ENCODE assay signal across 1 cellular context in the genomic region with DNA sequence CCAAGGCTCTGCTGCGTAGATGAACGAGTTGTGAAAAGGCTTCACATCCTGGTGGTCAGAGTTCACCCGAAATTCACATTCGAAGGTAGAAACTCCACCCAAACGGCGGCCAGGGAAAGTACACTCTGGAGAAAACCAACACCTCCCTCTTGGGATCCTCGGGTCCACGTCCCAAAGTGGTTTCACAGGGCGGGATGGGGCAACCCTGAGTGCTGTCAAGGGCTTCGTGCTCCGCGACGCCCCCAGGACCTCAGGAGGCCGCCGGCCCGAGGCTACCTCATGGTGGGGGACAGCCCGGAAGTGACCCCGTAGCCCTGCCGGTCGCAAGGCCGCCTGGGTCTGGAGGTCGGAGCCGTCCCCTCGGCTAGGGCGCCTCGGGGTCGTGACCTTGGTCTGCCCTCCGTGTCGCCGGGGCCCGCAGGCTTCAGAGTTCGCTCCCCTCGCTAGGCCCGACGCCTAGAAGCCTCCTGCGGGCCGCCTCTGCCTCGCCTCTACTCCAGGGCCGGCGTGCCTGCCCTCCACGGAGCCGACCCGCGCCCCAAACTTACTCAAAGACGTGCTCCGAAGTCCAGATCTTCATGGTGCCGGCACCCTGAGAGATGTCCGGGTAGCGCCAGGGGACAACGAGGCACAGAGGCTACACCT.
A peak's percentile ranks its signal among the peaks of the same experiment; 100 is the strongest.
TF ChIP-seq lines count a peak whose summit lies in the region.

A gene (minus strand): TSS at position 636 of the 645 bp plus-strand sequence. CDS start 56 bp downstream, at position 580.

TF ChIP-seq in K562, 482 proteins besides CTCF, POLR2A, EP300 and RAD21 (continued from another document and continues in another):
- TF ChIP-seq, protein P1, sequence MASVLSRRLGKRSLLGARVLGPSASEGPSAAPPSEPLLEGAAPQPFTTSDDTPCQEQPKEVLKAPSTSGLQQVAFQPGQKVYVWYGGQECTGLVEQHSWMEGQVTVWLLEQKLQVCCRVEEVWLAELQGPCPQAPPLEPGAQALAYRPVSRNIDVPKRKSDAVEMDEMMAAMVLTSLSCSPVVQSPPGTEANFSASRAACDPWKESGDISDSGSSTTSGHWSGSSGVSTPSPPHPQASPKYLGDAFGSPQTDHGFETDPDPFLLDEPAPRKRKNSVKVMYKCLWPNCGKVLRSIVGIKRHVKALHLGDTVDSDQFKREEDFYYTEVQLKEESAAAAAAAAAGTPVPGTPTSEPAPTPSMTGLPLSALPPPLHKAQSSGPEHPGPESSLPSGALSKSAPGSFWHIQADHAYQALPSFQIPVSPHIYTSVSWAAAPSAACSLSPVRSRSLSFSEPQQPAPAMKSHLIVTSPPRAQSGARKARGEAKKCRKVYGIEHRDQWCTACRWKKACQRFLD (CRISPR knock-in tag; IDR thresholded peaks at IDR 0.05) = 0 out of 2 replicates have a peak, but pooled peaks have one; percentile 4
- TF ChIP-seq, protein P2, sequence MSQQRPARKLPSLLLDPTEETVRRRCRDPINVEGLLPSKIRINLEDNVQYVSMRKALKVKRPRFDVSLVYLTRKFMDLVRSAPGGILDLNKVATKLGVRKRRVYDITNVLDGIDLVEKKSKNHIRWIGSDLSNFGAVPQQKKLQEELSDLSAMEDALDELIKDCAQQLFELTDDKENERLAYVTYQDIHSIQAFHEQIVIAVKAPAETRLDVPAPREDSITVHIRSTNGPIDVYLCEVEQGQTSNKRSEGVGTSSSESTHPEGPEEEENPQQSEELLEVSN (IDR thresholded peaks at IDR 0.05; ENCODE audit: borderline replicate concordance in 1 of 2, extremely low read depth in 1 of 2, insufficient read depth in 1 of 2, insufficient read length in 1 of 2, low read depth in 1 of 2, low read length in 1 of 2, poor library complexity in 1 of 2, severe bottlenecking in 1 of 2) = peak; percentile 82 to 84
- TF ChIP-seq, protein P3, sequence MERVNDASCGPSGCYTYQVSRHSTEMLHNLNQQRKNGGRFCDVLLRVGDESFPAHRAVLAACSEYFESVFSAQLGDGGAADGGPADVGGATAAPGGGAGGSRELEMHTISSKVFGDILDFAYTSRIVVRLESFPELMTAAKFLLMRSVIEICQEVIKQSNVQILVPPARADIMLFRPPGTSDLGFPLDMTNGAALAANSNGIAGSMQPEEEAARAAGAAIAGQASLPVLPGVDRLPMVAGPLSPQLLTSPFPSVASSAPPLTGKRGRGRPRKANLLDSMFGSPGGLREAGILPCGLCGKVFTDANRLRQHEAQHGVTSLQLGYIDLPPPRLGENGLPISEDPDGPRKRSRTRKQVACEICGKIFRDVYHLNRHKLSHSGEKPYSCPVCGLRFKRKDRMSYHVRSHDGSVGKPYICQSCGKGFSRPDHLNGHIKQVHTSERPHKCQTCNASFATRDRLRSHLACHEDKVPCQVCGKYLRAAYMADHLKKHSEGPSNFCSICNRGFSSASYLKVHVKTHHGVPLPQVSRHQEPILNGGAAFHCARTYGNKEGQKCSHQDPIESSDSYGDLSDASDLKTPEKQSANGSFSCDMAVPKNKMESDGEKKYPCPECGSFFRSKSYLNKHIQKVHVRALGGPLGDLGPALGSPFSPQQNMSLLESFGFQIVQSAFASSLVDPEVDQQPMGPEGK (CRISPR knock-in tag; IDR thresholded peaks at IDR 0.05; ENCODE audit: borderline replicate concordance) = no peak
- TF ChIP-seq ZNF76 (CRISPR knock-in tag; IDR thresholded peaks at IDR 0.05; ENCODE audit: borderline replicate concordance) (no peak), SRSF1 (IDR thresholded peaks at IDR 0.05; ENCODE audit: low read depth, low read length) (no peak), SAP30 (IDR thresholded peaks at IDR 0.05; ENCODE audit: borderline replicate concordance, insufficient read depth, low read depth, low read length, poor library complexity, severe bottlenecking) (no peak), BRF1 (IDR thresholded peaks at IDR 0.05; ENCODE audit: borderline replicate concordance, extremely low read depth, insufficient read length) (no peak), TEAD2 (tag; IDR thresholded peaks at IDR 0.05) (no peak), COPS2 (conservative IDR thresholded peaks at IDR 0.05) (no peak), NR3C1 (CRISPR knock-in tag; IDR thresholded peaks at IDR 0.05) (peak; percentile 28; the same call in 1 of the 2 replicates), ZNF165 (CRISPR knock-in tag; IDR thresholded peaks at IDR 0.05; ENCODE audit: borderline replicate concordance) (no peak), FOXJ2 (tag; IDR thresholded peaks at IDR 0.05) (no peak), KAT8 (IDR thresholded peaks at IDR 0.05; ENCODE audit: low read depth) (no peak), RBM17 (IDR thresholded peaks at IDR 0.05; ENCODE audit: borderline replicate concordance, low read depth, low read length) (no peak), TBL1XR1 (IDR thresholded peaks at IDR 0.05; ENCODE audit: low read length in 2 of 2) (no peak), ETV6 (IDR thresholded peaks at IDR 0.05; ENCODE audit: borderline replicate concordance in 1 of 2, low read depth in 2 of 2, low read length in 1 of 2) (no peak), ETV6 (CRISPR knock-in tag; IDR thresholded peaks at IDR 0.05; ENCODE audit: borderline replicate concordance) (0 out of 2 replicates have a peak, but pooled peaks have one; percentile 79), ZBTB17 (CRISPR knock-in tag; IDR thresholded peaks at IDR 0.05) (0 out of 2 replicates have a peak, but pooled peaks have one; percentile 17), HDAC3 (IDR thresholded peaks at IDR 0.05; ENCODE audit: borderline replicate concordance, partially characterized antibody) (no peak), MECOM (CRISPR knock-in tag; IDR thresholded peaks at IDR 0.05) (peak; percentile 45; the same call in 1 of the 2 replicates), BHLHE40 (IDR thresholded peaks at IDR 0.05; ENCODE audit: low read length) (no peak)
- TF ChIP-seq, protein P4, sequence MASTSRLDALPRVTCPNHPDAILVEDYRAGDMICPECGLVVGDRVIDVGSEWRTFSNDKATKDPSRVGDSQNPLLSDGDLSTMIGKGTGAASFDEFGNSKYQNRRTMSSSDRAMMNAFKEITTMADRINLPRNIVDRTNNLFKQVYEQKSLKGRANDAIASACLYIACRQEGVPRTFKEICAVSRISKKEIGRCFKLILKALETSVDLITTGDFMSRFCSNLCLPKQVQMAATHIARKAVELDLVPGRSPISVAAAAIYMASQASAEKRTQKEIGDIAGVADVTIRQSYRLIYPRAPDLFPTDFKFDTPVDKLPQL (IDR thresholded peaks at IDR 0.05; ENCODE audit: extremely low read depth, insufficient read length) = no peak
- TF ChIP-seq, protein P5, sequence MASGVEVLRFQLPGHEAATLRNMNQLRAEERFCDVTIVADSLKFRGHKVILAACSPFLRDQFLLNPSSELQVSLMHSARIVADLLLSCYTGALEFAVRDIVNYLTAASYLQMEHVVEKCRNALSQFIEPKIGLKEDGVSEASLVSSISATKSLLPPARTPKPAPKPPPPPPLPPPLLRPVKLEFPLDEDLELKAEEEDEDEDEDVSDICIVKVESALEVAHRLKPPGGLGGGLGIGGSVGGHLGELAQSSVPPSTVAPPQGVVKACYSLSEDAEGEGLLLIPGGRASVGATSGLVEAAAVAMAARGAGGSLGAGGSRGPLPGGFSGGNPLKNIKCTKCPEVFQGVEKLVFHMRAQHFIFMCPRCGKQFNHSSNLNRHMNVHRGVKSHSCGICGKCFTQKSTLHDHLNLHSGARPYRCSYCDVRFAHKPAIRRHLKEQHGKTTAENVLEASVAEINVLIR (CRISPR knock-in tag; IDR thresholded peaks at IDR 0.05) = no peak
- TF ChIP-seq, protein P6, sequence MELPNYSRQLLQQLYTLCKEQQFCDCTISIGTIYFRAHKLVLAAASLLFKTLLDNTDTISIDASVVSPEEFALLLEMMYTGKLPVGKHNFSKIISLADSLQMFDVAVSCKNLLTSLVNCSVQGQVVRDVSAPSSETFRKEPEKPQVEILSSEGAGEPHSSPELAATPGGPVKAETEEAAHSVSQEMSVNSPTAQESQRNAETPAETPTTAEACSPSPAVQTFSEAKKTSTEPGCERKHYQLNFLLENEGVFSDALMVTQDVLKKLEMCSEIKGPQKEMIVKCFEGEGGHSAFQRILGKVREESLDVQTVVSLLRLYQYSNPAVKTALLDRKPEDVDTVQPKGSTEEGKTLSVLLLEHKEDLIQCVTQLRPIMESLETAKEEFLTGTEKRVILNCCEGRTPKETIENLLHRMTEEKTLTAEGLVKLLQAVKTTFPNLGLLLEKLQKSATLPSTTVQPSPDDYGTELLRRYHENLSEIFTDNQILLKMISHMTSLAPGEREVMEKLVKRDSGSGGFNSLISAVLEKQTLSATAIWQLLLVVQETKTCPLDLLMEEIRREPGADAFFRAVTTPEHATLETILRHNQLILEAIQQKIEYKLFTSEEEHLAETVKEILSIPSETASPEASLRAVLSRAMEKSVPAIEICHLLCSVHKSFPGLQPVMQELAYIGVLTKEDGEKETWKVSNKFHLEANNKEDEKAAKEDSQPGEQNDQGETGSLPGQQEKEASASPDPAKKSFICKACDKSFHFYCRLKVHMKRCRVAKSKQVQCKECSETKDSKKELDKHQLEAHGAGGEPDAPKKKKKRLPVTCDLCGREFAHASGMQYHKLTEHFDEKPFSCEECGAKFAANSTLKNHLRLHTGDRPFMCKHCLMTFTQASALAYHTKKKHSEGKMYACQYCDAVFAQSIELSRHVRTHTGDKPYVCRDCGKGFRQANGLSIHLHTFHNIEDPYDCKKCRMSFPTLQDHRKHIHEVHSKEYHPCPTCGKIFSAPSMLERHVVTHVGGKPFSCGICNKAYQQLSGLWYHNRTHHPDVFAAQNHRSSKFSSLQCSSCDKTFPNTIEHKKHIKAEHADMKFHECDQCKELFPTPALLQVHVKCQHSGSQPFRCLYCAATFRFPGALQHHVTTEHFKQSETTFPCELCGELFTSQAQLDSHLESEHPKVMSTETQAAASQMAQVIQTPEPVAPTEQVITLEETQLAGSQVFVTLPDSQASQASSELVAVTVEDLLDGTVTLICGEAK (IDR thresholded peaks at IDR 0.05) = peak; percentile 45; the same call in 1 of the 2 replicates
- TF ChIP-seq, protein P6 (CRISPR knock-in tag; IDR thresholded peaks at IDR 0.05) = no peak
- TF ChIP-seq, protein P7, sequence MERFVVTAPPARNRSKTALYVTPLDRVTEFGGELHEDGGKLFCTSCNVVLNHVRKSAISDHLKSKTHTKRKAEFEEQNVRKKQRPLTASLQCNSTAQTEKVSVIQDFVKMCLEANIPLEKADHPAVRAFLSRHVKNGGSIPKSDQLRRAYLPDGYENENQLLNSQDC (CRISPR knock-in tag; IDR thresholded peaks at IDR 0.05) = no peak
- TF ChIP-seq, protein P8, sequence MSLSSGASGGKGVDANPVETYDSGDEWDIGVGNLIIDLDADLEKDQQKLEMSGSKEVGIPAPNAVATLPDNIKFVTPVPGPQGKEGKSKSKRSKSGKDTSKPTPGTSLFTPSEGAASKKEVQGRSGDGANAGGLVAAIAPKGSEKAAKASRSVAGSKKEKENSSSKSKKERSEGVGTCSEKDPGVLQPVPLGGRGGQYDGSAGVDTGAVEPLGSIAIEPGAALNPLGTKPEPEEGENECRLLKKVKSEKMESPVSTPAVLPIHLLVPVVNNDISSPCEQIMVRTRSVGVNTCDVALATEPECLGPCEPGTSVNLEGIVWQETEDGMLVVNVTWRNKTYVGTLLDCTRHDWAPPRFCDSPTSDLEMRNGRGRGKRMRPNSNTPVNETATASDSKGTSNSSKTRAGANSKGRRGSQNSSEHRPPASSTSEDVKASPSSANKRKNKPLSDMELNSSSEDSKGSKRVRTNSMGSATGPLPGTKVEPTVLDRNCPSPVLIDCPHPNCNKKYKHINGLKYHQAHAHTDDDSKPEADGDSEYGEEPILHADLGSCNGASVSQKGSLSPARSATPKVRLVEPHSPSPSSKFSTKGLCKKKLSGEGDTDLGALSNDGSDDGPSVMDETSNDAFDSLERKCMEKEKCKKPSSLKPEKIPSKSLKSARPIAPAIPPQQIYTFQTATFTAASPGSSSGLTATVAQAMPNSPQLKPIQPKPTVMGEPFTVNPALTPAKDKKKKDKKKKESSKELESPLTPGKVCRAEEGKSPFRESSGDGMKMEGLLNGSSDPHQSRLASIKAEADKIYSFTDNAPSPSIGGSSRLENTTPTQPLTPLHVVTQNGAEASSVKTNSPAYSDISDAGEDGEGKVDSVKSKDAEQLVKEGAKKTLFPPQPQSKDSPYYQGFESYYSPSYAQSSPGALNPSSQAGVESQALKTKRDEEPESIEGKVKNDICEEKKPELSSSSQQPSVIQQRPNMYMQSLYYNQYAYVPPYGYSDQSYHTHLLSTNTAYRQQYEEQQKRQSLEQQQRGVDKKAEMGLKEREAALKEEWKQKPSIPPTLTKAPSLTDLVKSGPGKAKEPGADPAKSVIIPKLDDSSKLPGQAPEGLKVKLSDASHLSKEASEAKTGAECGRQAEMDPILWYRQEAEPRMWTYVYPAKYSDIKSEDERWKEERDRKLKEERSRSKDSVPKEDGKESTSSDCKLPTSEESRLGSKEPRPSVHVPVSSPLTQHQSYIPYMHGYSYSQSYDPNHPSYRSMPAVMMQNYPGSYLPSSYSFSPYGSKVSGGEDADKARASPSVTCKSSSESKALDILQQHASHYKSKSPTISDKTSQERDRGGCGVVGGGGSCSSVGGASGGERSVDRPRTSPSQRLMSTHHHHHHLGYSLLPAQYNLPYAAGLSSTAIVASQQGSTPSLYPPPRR (CRISPR knock-in tag; IDR thresholded peaks at IDR 0.05; ENCODE audit: borderline replicate concordance) = no peak
